Comparison of ENCODE assay signal across 13 cellular contexts in genomic region chr1:26915204-26915842, GRCh38. TPM values are rescaled to one million over a fixed set of nuclear protein-coding genes. Genes with fewer than 3 reads are reported as not detected.
DNase-seq lines count a peak whose midpoint lies in the region; ATAC-seq and TF ChIP-seq lines count a peak whose summit lies in the region.
"Had no signal": no experiment of that assay in that cellular context is flagged by ENCODE, and none has a peak within 500 bp of the region (broad histone marks: within the 10 kb centered on the region; RNA-seq: fewer than 3 reads in every experiment).

No MANE protein-coding gene starts in this region.

- H3K9me3 ChIP-seq in Peyer's patch, result no peaks in the 10 kb centered on the region
- H3K9me3 ChIP-seq in spleen, result no peaks in the 10 kb centered on the region
- H3K9me3 ChIP-seq: testis had no signal

- DNase-seq in Peyer's patch (peak in 2 of 3 donors; percentile 70 to 75), left cardiac atrium (peak; percentile 52), spleen (no peak)
- DNase-seq in effector CD8-positive, alpha-beta T cell (lab: John Stamatoyannopoulos, UW), result no peak
- DNase-seq in activated CD8-positive, alpha-beta memory T cell treated with anti-CD3 and anti-CD28 coated beads, Interleukin-2, amount 50 U/mL, for 4 hours, result no peak
- DNase-seq: activated CD4-positive, alpha-beta memory T cell treated with anti-CD3 and anti-CD28 coated beads for 36 hours; activated effector memory CD4-positive, alpha-beta T cell treated with anti-CD3 and anti-CD28 coated beads, Interleukin-2, amount 50 U/mL, for 16 hours; NCI-H1048; NCI-H526 treated with DMSO at 0.1 percent for 48 hours; testis had no signal

- 54 to 79% (median 67%) methylated on average over 5 of the region's 5 CpGs for WGBS in spleen, 5 donors

- no peaks in the 10 kb centered on the region for H3K27me3 ChIP-seq in Peyer's patch
- no peaks in the 10 kb centered on the region for H3K27me3 ChIP-seq in spleen (replicated peaks in 1 of 7)
- H3K27me3 ChIP-seq: testis had no signal

- H3K4me1 ChIP-seq in Peyer's patch (peaks cover 0 to 7% (median 0%) of the 10 kb centered on the region in 4 donors), spleen (peaks cover 0 to 11% (median 2%) of the 10 kb centered on the region in 6 donors)
- H3K4me1 ChIP-seq: testis had no signal

- H3K4me3 ChIP-seq in Peyer's patch, result no peak overlapping the region
- no peak overlapping the region for H3K4me3 ChIP-seq in spleen
- H3K4me3 ChIP-seq: skin epidermis, testis had no signal

- intact Hi-C loops in left cardiac atrium (cut with DNase I), result no loop called here
- intact Hi-C loops in spleen (cut with DNase I; ENCODE audit: low total_unique reads), result no loop called here

- no peaks in the 10 kb centered on the region for H3K36me3 ChIP-seq in Peyer's patch
- H3K36me3 ChIP-seq in spleen, result no peaks in the 10 kb centered on the region

- TF ChIP-seq POLR2A in Peyer's patch (IDR thresholded peaks at IDR 0.05) (no peak), spleen (IDR thresholded peaks at IDR 0.05) (no peak)

- ATAC-seq in left cardiac atrium, result peak; percentile 19 to 63

- H3K27ac ChIP-seq in Peyer's patch (peak overlapping the region in 3 of 4 donors; percentile 66 to 93 (median 82)), spleen (peak overlapping the region in 5 of 8 donors; percentile 44 to 88 (median 80))
- H3K27ac ChIP-seq: skin epidermis, testis had no signal

- no peak for TF ChIP-seq CTCF in Peyer's patch (IDR thresholded peaks at IDR 0.05)
- no peak for TF ChIP-seq CTCF in spleen (IDR thresholded peaks at IDR 0.05 in 8 of 11, conservative IDR thresholded peaks at IDR 0.05 in 3 of 11)

RNA-seq across cellular contexts. Expression of gene NR0B2, which starts 1.5 kb away (rescaled TPM):
- total RNA-seq in Peyer's patch (10 to 100 TPM in 3 of 4 donors, not detected in 1; 16.2 to 46.4 (median 30.7) TPM), left cardiac atrium (1 to 10 TPM; 4.5 to 6.5 TPM), spleen (10 to 100 TPM in 3 of 7 donors, 1 to 10 TPM in 4; 2.6 to 27.1 (median 10.0) TPM)
- polyA plus RNA-seq in spleen, result 10 to 100 TPM in 1 of 3 donors, 1 to 10 TPM in 1, under 1 TPM in 1; 0.74 to 10.7 (median 5.6) TPM
- total RNA-seq: activated CD4-positive, alpha-beta memory T cell treated with anti-CD3 and anti-CD28 coated beads for 36 hours; HT1080; neural crest cell had no signal

RNA-seq across cellular contexts. Expression of gene NUDC, which starts 6.2 kb away (rescaled TPM):
- total RNA-seq in Peyer's patch (10 to 100 TPM; 27.8 to 53.6 (median 31.7) TPM), left cardiac atrium (10 to 100 TPM; 65.8 to 65.9 TPM), spleen (10 to 100 TPM; 35.7 to 55.7 (median 49.3) TPM)
- 10 to 100 TPM; 42.5 to 62.2 (median 48.8) TPM for polyA plus RNA-seq in spleen

RNA-seq across cellular contexts. Expression of gene GPATCH3, which starts 15.1 kb away (rescaled TPM):
- total RNA-seq in Peyer's patch (10 to 100 TPM in 3 of 4 donors, 1 to 10 TPM in 1; 8.4 to 28.5 (median 14.2) TPM), left cardiac atrium (10 to 100 TPM in 1 of 2 donors, 1 to 10 TPM in 1; 8.6 to 11.4 TPM), spleen (10 to 100 TPM; 14.3 to 20.2 (median 17.3) TPM)
- polyA plus RNA-seq in spleen, result 10 to 100 TPM; 13.3 to 25.8 (median 19.3) TPM

RNA-seq across cellular contexts. Expression of gene GPN2, which starts 25.2 kb away (rescaled TPM):
- 10 to 100 TPM; 13.5 to 19.6 (median 17.3) TPM for total RNA-seq in Peyer's patch
- total RNA-seq in left cardiac atrium, result 10 to 100 TPM; 12.9 to 15.3 TPM
- 10 to 100 TPM; 15.2 to 28.7 (median 21.5) TPM for total RNA-seq in spleen
- 10 to 100 TPM; 11.6 to 15.7 (median 14.2) TPM for polyA plus RNA-seq in spleen

RNA-seq across cellular contexts. Expression of gene KDF1, which starts 44.9 kb away (rescaled TPM):
- total RNA-seq in Peyer's patch, result 10 to 100 TPM; 13.2 to 40.1 (median 31.8) TPM
- total RNA-seq in left cardiac atrium, result under 1 TPM; 0.18 to 0.68 TPM
- 1 to 10 TPM in 4 of 7 donors, under 1 TPM in 3; 0.44 to 2.1 (median 1.1) TPM for total RNA-seq in spleen
- polyA plus RNA-seq in spleen, result 1 to 10 TPM in 1 of 3 donors, under 1 TPM in 2; 0.67 to 1.1 (median 0.89) TPM
- total RNA-seq: activated CD4-positive, alpha-beta memory T cell treated with anti-CD3 and anti-CD28 coated beads for 36 hours; HT1080; neural crest cell had no signal

Comparison
In these comparisons a context has a peak if more than half of its experiments do, and no peak if none do; other contexts are left out.
1. DNase-seq: peak in Peyer's patch (2 of 3) and left cardiac atrium (single experiment); none in spleen (single experiment), effector CD8-positive, alpha-beta T cell (single experiment) and activated CD8-positive, alpha-beta memory T cell treated with anti-CD3 and anti-CD28 coated beads, Interleukin-2, amount 50 U/mL, for 4 hours (single experiment).